Comparison of ENCODE assay signal across 1 cellular context in genomic region chr13:51583469-51583874, GRCh38.
A peak's percentile ranks its signal among the peaks of the same experiment; 100 is the strongest.
TF ChIP-seq lines count a peak whose summit lies in the region.

No MANE protein-coding gene starts in this region.

TF ChIP-seq in HepG2, 621 proteins besides CTCF, POLR2A, EP300 and RAD21 (continued from another document and continues in another):
- TF ChIP-seq ZNF574 (CRISPR knock-in tag; IDR thresholded peaks at IDR 0.05) (no peak), ZSCAN21 (CRISPR knock-in tag; IDR thresholded peaks at IDR 0.05; ENCODE audit: borderline replicate concordance) (0 out of 2 replicates have a peak, but pooled peaks have one; percentile 12), ZNF280D (CRISPR knock-in tag; IDR thresholded peaks at IDR 0.05) (no peak), USF2 (IDR thresholded peaks at IDR 0.05; ENCODE audit: low read depth, low read length) (no peak), USF2 (CRISPR knock-in tag; IDR thresholded peaks at IDR 0.05; ENCODE audit: borderline replicate concordance) (no peak), ARNT2 (CRISPR knock-in tag; IDR thresholded peaks at IDR 0.05; ENCODE audit: low read depth) (no peak), FOXA1 (IDR thresholded peaks at IDR 0.05) (no peak), FOXA1 (CRISPR knock-in tag; IDR thresholded peaks at IDR 0.05) (no peak), ZNF878 (CRISPR knock-in tag; IDR thresholded peaks at IDR 0.05) (no peak), NR0B2 (CRISPR knock-in tag; IDR thresholded peaks at IDR 0.05) (no peak), MNT (IDR thresholded peaks at IDR 0.05) (no peak), ESRRA (CRISPR knock-in tag; IDR thresholded peaks at IDR 0.05; ENCODE audit: low read depth) (0 out of 2 replicates have a peak, but pooled peaks have one; percentile 35), ZNF256 (CRISPR knock-in tag; conservative IDR thresholded peaks at IDR 0.05) (peak; percentile 68; the same call in 1 of the 2 replicates), CERS6 (CRISPR knock-in tag; IDR thresholded peaks at IDR 0.05) (no peak), RXRB (CRISPR knock-in tag; IDR thresholded peaks at IDR 0.05; ENCODE audit: borderline replicate concordance) (peak; percentile 100), ZNF543 (CRISPR knock-in tag; IDR thresholded peaks at IDR 0.05) (no peak; the same call in 1 of the 2 replicates), SKIL (CRISPR knock-in tag; IDR thresholded peaks at IDR 0.05; ENCODE audit: borderline replicate concordance) (no peak), ZBED4 (CRISPR knock-in tag; IDR thresholded peaks at IDR 0.05; ENCODE audit: borderline replicate concordance) (no peak), ZNF580 (CRISPR knock-in tag; IDR thresholded peaks at IDR 0.05; ENCODE audit: borderline replicate concordance, low read depth) (no peak; the same call in 1 of the 2 replicates), ZMYM3 (CRISPR knock-in tag; IDR thresholded peaks at IDR 0.05) (no peak), ZBTB39 (CRISPR knock-in tag; IDR thresholded peaks at IDR 0.05) (no peak), ZNF17 (CRISPR knock-in tag; IDR thresholded peaks at IDR 0.05) (no peak), GATAD2A (CRISPR knock-in tag; IDR thresholded peaks at IDR 0.05) (no peak; the same call in 1 of the 2 replicates), ZNF547 (CRISPR knock-in tag; IDR thresholded peaks at IDR 0.05) (no peak), ZNF333 (CRISPR knock-in tag; IDR thresholded peaks at IDR 0.05; ENCODE audit: borderline replicate concordance) (no peak), ZNF101 (CRISPR knock-in tag; IDR thresholded peaks at IDR 0.05; ENCODE audit: borderline replicate concordance, low read depth) (no peak), RNF2 (conservative IDR thresholded peaks at IDR 0.05; ENCODE audit: low read depth) (no peak; the same call in 1 of the 2 replicates), HOXD1 (CRISPR knock-in tag; IDR thresholded peaks at IDR 0.05) (no peak), SNRNP70 (IDR thresholded peaks at IDR 0.05; ENCODE audit: low read depth, low read length) (no peak), BCL3 (CRISPR knock-in tag; IDR thresholded peaks at IDR 0.05) (0 out of 2 replicates have a peak, but pooled peaks have one; percentile 43), CHCHD3 (CRISPR knock-in tag; IDR thresholded peaks at IDR 0.05) (no peak), BRD4 (CRISPR knock-in tag; IDR thresholded peaks at IDR 0.05) (peak; percentile 69; the same call in 1 of the 2 replicates), ZNF382 (CRISPR knock-in tag; IDR thresholded peaks at IDR 0.05; ENCODE audit: borderline replicate concordance) (no peak)
